ENCODE assay signal across 14 cellular contexts in genomic region chr11:111796696-111797095, GRCh38. TPM values are rescaled to one million over a fixed set of nuclear protein-coding genes. Genes with fewer than 3 reads are reported as not detected.
DNase-seq lines count a peak whose midpoint lies in the region; ATAC-seq and TF ChIP-seq lines count a peak whose summit lies in the region.
"Had no signal": no experiment of that assay in that cellular context is flagged by ENCODE, and none has a peak within 500 bp of the region (broad histone marks: within the 10 kb centered on the region; RNA-seq: fewer than 3 reads in every experiment).

No MANE protein-coding gene starts in this region.

- H3F3A ChIP-seq in OCI-LY1 (ENCODE audit: insufficient read depth, low read length): no peaks in the 10 kb centered on the region

- ATAC-seq in Right ventricle myocardium inferior (peak; percentile 6), HG02970 (IDR thresholded peaks at IDR 0.05; ENCODE audit: low FRiP score, unreplicated experiment) (no peak), esophagus mucosa (no peak), heart right ventricle (no peak)

- no peak overlapping the region for H3K4me3 ChIP-seq in left ventricle myocardium inferior
- H3K4me3 ChIP-seq in OCI-LY1 (ENCODE audit: low read depth, low read length, poor library complexity, severe bottlenecking): no peak overlapping the region
- H3K4me3 ChIP-seq in foreskin fibroblast (ENCODE audit: low read depth in 1 of 2, low read length in 2 of 2): no peak overlapping the region
- no peak overlapping the region for H3K4me3 ChIP-seq in heart right ventricle
- H3K4me3 ChIP-seq: thyroid gland had no signal

- no peak for DNase-seq in Right ventricle myocardium inferior (ENCODE audit: missing footprints)
- no peak for DNase-seq in left ventricle myocardium inferior
- peak; percentile 15 to 67 for DNase-seq in foreskin fibroblast
- DNase-seq in SHP77 (lab: John Stamatoyannopoulos, UW): no peak
- DNase-seq in heart right ventricle: no peak
- DNase-seq: activated naive CD8-positive, alpha-beta T cell treated with anti-CD3 and anti-CD28 coated beads, Interleukin-2, amount 10 ng/mL, durations not matched to agents 7 days and 5 days; effector memory CD4-positive, alpha-beta T cell; NCI-H2081 treated with DMSO at 0.1 percent for 48 hours; stimulated activated CD4-positive, alpha-beta T cell treated with anti-CD3 and anti-CD28 coated beads, Interleukin-4, amount 100 ng/mL, for 24 hours; T1000; thyroid gland had no signal

- no peaks in the 10 kb centered on the region for H3K27me3 ChIP-seq in left ventricle myocardium inferior (ENCODE audit: low read depth)
- no peaks in the 10 kb centered on the region for H3K27me3 ChIP-seq in OCI-LY1 (ENCODE audit: insufficient read depth, low read length)
- H3K27me3 ChIP-seq in heart right ventricle: no peaks in the 10 kb centered on the region
- H3K27me3 ChIP-seq: thyroid gland had no signal

- no peaks in the 10 kb centered on the region for H3K9me2 ChIP-seq in OCI-LY1 (ENCODE audit: low read depth, low read length)

- H3K9me3 ChIP-seq in left ventricle myocardium inferior (replicated peaks) (peaks cover 10% of the 10 kb centered on the region), OCI-LY1 (ENCODE audit: low read length) (no peaks in the 10 kb centered on the region), heart right ventricle (peaks cover 0 to 22% (median 0%) of the 10 kb centered on the region in 11 donors)
- H3K9me3 ChIP-seq: thyroid gland had no signal

- H3K36me3 ChIP-seq in left ventricle myocardium inferior (peaks cover 15% of the 10 kb centered on the region), OCI-LY1 (ENCODE audit: insufficient read depth, low read length) (peaks cover 5% of the 10 kb centered on the region; the same call in 1 of the 2 replicates), heart right ventricle (peaks cover 0 to 28% (median 0%) of the 10 kb centered on the region in 9 donors)
- H3K36me3 ChIP-seq: thyroid gland had no signal

- no peak overlapping the region for H2AFZ ChIP-seq in OCI-LY1 (ENCODE audit: low read length)

- no peaks in the 10 kb centered on the region for H3K79me2 ChIP-seq in OCI-LY1 (ENCODE audit: insufficient read depth, low read length)

- 58 to 60% methylated on average over 3 of the region's 3 CpGs for WGBS in heart right ventricle, 2 donors

- peaks cover 39% of the 10 kb centered on the region for H3K4me1 ChIP-seq in left ventricle myocardium inferior
- peaks cover 12% of the 10 kb centered on the region for H3K4me1 ChIP-seq in OCI-LY1 (ENCODE audit: insufficient read depth, low read length, severe bottlenecking)
- H3K4me1 ChIP-seq in heart right ventricle: peaks cover 0 to 15% (median 6%) of the 10 kb centered on the region in 9 donors
- H3K4me1 ChIP-seq: thyroid gland had no signal

- intact Hi-C loops in Right ventricle myocardium inferior (cut with DNase I) (no loop called here), left ventricle myocardium inferior (cut with micrococcal nuclease) (no loop called here), heart right ventricle (cut with DNase I) (no loop called here)

- H4K20me1 ChIP-seq in OCI-LY1 (ENCODE audit: insufficient read depth, low read length): no peaks in the 10 kb centered on the region

- peak overlapping the region; percentile 11; the same call in 1 of the 2 replicates for H3K4me2 ChIP-seq in OCI-LY1 (ENCODE audit: low read length)

- TF ChIP-seq CTCF in left ventricle myocardium inferior (IDR thresholded peaks at IDR 0.05; ENCODE audit: borderline replicate concordance): no peak
- TF ChIP-seq CTCF in OCI-LY1 (IDR thresholded peaks at IDR 0.05; ENCODE audit: low read length): no peak
- no peak for TF ChIP-seq CTCF in foreskin fibroblast (IDR thresholded peaks at IDR 0.05; ENCODE audit: low read depth, low read length)
- no peak for TF ChIP-seq CTCF in heart right ventricle (IDR thresholded peaks at IDR 0.05)

- no peak overlapping the region for H3K27ac ChIP-seq in left ventricle myocardium inferior (replicated peaks)
- peak overlapping the region; percentile 7 for H3K27ac ChIP-seq in OCI-LY1 (ENCODE audit: low read depth, low read length, poor library complexity, severe bottlenecking)
- peak overlapping the region in 1 of 10 donors; percentile 24 for H3K27ac ChIP-seq in heart right ventricle
- H3K27ac ChIP-seq: thyroid gland had no signal

- no peak overlapping the region for H3K9ac ChIP-seq in OCI-LY1 (ENCODE audit: low read length)

RNA-seq across cellular contexts. Expression of gene PPP2R1B, which starts 30.5 kb away (rescaled TPM):
- total RNA-seq in Right ventricle myocardium inferior: 7.8 TPM
- 6.5 TPM for total RNA-seq in left ventricle myocardium inferior
- 28.7 TPM for total RNA-seq in esophagus mucosa
- 10 to 100 TPM in 7 of 10 donors, 1 to 10 TPM in 3; 8.4 to 16.8 (median 11.4) TPM for total RNA-seq in heart right ventricle
- polyA plus RNA-seq in heart right ventricle: 1 to 10 TPM; 5.8 to 5.9 TPM

Comparison
In these comparisons a context has a peak if more than half of its experiments do, and no peak if none do; other contexts are left out.
1. DNase-seq: peak in foreskin fibroblast (2 of 2); none in Right ventricle myocardium inferior (single experiment), left ventricle myocardium inferior (single experiment), SHP77 (0 of 2) and heart right ventricle (0 of 2).